Comparison of ENCODE assay signal across 1 cellular context in genomic region chr1:12472410-12472797, GRCh38.
TF ChIP-seq lines count a peak whose summit lies in the region.

No MANE protein-coding gene starts in this region.

TF ChIP-seq in K562, 482 proteins besides CTCF, POLR2A, EP300 and RAD21 (continued from another document and continues in another):
- TF ChIP-seq, protein P1, sequence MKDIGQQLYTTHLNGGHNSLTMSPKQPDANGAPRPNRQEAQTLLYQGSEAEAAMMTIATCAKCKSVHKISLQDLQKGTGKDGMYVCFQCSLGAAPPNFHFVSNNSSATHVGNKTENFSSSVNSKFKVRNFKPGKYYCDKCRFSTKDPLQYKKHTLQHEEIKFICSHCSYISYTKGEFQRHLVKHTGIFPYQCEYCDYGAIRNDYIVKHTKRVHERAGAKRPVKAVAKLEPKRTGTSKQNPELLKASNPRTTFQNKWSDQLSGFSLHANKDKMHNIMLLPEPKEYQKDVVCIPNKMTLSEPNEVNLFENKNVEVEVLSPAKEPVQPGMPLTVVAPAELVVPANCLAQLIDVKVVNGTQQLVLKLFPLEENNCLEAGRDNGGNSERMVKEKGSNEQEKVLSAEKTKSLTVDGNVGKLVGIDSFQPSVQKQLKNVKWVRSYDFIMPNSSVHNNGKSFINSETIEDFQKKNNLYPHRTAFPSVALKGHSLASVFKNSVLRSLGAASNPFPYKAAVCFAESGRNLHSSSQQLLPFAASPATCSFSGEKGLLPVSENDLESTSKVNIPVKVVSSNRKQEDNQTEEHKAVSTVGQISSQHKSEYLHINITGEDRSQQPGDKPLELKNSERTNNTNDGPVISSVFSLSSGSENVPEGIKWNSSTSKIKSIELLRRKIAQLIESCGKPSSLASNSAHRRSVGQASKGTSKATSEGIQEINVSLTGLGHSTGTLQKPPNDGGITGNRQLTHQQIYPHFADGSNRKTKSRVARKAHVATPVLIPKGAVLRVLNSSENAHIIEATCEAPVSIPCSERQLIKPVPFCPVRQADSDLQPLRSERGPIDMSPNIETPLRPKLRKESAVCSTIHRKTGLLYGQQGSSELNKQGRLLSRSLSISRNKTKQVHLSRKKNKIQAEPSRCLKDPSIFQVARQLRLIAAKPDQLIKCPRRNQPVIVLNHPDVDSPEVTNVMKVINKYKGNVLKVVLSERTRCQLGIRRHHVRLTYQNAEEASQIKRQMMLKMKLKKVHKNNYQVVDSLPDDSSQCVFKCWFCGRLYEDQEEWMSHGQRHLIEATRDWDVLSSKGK (CRISPR knock-in tag; IDR thresholded peaks at IDR 0.05): no peak
- TF ChIP-seq BMI1 (IDR thresholded peaks at IDR 0.05; ENCODE audit: low read length): no peak
- TF ChIP-seq FOXJ2 (tag; IDR thresholded peaks at IDR 0.05): no peak
- peak in 1 of 3 experiments; percentile 8 for TF ChIP-seq YY1 (IDR thresholded peaks at IDR 0.05; ENCODE audit: borderline replicate concordance in 1 of 3, control insufficient read depth in 1 of 3, extremely low read depth in 1 of 3, insufficient read depth in 3 of 3, insufficient read length in 1 of 3, insufficient replicate concordance in 2 of 3, low read depth in 1 of 3, low read length in 2 of 3)
- TF ChIP-seq POLR2H (tag; IDR thresholded peaks at IDR 0.05; ENCODE audit: low read depth): no peak
- TF ChIP-seq NFE2L1 (tag; IDR thresholded peaks at IDR 0.05; ENCODE audit: borderline replicate concordance, low read depth): no peak
- TF ChIP-seq GTF2B (IDR thresholded peaks at IDR 0.05; ENCODE audit: extremely low read depth, insufficient read length): no peak
- TF ChIP-seq U2AF1 (optimal IDR thresholded peaks at IDR 0.05; ENCODE audit: low read depth, low read length): no peak
- TF ChIP-seq GABPB2 (CRISPR knock-in tag; conservative IDR thresholded peaks at IDR 0.05): no peak
- no peak for TF ChIP-seq C11orf30 (IDR thresholded peaks at IDR 0.05; ENCODE audit: low read depth)
- TF ChIP-seq ZNF224 (CRISPR knock-in tag; IDR thresholded peaks at IDR 0.05): 0 out of 2 replicates have a peak, but pooled peaks have one; percentile 54
- TF ChIP-seq, protein P2, sequence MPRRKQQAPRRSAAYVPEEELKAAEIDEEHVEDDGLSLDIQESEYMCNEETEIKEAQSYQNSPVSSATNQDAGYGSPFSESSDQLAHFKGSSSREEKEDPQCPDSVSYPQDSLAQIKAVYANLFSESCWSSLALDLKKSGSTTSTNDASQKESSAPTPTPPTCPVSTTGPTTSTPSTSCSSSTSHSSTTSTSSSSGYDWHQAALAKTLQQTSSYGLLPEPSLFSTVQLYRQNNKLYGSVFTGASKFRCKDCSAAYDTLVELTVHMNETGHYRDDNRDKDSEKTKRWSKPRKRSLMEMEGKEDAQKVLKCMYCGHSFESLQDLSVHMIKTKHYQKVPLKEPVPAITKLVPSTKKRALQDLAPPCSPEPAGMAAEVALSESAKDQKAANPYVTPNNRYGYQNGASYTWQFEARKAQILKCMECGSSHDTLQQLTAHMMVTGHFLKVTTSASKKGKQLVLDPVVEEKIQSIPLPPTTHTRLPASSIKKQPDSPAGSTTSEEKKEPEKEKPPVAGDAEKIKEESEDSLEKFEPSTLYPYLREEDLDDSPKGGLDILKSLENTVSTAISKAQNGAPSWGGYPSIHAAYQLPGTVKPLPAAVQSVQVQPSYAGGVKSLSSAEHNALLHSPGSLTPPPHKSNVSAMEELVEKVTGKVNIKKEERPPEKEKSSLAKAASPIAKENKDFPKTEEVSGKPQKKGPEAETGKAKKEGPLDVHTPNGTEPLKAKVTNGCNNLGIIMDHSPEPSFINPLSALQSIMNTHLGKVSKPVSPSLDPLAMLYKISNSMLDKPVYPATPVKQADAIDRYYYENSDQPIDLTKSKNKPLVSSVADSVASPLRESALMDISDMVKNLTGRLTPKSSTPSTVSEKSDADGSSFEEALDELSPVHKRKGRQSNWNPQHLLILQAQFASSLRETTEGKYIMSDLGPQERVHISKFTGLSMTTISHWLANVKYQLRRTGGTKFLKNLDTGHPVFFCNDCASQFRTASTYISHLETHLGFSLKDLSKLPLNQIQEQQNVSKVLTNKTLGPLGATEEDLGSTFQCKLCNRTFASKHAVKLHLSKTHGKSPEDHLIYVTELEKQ (CRISPR knock-in tag; IDR thresholded peaks at IDR 0.05): 0 out of 2 replicates have a peak, but pooled peaks have one; percentile 21
- 0 out of 4 replicates have a peak, but pooled peaks of 1 of the 2 experiments have one; percentile 16 for TF ChIP-seq KDM1A (IDR thresholded peaks at IDR 0.05)
- no peak for TF ChIP-seq KLF13 (tag; IDR thresholded peaks at IDR 0.05; ENCODE audit: borderline replicate concordance, low read depth)
- no peak for TF ChIP-seq CTBP1 (IDR thresholded peaks at IDR 0.05; ENCODE audit: borderline replicate concordance)
- TF ChIP-seq, protein P3, sequence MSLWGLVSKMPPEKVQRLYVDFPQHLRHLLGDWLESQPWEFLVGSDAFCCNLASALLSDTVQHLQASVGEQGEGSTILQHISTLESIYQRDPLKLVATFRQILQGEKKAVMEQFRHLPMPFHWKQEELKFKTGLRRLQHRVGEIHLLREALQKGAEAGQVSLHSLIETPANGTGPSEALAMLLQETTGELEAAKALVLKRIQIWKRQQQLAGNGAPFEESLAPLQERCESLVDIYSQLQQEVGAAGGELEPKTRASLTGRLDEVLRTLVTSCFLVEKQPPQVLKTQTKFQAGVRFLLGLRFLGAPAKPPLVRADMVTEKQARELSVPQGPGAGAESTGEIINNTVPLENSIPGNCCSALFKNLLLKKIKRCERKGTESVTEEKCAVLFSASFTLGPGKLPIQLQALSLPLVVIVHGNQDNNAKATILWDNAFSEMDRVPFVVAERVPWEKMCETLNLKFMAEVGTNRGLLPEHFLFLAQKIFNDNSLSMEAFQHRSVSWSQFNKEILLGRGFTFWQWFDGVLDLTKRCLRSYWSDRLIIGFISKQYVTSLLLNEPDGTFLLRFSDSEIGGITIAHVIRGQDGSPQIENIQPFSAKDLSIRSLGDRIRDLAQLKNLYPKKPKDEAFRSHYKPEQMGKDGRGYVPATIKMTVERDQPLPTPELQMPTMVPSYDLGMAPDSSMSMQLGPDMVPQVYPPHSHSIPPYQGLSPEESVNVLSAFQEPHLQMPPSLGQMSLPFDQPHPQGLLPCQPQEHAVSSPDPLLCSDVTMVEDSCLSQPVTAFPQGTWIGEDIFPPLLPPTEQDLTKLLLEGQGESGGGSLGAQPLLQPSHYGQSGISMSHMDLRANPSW (CRISPR knock-in tag; IDR thresholded peaks at IDR 0.05): 0 out of 2 replicates have a peak, but pooled peaks have one; percentile 23
- TF ChIP-seq, protein P4, sequence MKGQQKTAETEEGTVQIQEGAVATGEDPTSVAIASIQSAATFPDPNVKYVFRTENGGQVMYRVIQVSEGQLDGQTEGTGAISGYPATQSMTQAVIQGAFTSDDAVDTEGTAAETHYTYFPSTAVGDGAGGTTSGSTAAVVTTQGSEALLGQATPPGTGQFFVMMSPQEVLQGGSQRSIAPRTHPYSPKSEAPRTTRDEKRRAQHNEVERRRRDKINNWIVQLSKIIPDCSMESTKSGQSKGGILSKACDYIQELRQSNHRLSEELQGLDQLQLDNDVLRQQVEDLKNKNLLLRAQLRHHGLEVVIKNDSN (CRISPR knock-in tag; IDR thresholded peaks at IDR 0.05): no peak
- no peak for TF ChIP-seq SIN3B (IDR thresholded peaks at IDR 0.05; ENCODE audit: low read depth)
- TF ChIP-seq STAT5A (IDR thresholded peaks at IDR 0.05; ENCODE audit: borderline replicate concordance, low read length): 0 out of 2 replicates have a peak, but pooled peaks have one; percentile 1
- no peak for TF ChIP-seq HCFC1 (IDR thresholded peaks at IDR 0.05; ENCODE audit: low read depth, low read length)
- TF ChIP-seq KAT8 (IDR thresholded peaks at IDR 0.05; ENCODE audit: low read depth): no peak
- TF ChIP-seq, protein P5, sequence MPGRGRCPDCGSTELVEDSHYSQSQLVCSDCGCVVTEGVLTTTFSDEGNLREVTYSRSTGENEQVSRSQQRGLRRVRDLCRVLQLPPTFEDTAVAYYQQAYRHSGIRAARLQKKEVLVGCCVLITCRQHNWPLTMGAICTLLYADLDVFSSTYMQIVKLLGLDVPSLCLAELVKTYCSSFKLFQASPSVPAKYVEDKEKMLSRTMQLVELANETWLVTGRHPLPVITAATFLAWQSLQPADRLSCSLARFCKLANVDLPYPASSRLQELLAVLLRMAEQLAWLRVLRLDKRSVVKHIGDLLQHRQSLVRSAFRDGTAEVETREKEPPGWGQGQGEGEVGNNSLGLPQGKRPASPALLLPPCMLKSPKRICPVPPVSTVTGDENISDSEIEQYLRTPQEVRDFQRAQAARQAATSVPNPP (IDR thresholded peaks at IDR 0.05; ENCODE audit: borderline replicate concordance, insufficient read depth, insufficient read length): no peak
- TF ChIP-seq, protein P6, sequence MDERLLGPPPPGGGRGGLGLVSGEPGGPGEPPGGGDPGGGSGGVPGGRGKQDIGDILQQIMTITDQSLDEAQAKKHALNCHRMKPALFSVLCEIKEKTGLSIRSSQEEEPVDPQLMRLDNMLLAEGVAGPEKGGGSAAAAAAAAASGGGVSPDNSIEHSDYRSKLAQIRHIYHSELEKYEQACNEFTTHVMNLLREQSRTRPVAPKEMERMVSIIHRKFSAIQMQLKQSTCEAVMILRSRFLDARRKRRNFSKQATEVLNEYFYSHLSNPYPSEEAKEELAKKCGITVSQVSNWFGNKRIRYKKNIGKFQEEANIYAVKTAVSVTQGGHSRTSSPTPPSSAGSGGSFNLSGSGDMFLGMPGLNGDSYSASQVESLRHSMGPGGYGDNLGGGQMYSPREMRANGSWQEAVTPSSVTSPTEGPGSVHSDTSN (CRISPR knock-in tag; IDR thresholded peaks at IDR 0.05; ENCODE audit: low read depth): no peak
- TF ChIP-seq, protein P6 (tag; conservative IDR thresholded peaks at IDR 0.05; ENCODE audit: low read depth): no peak
- TF ChIP-seq GATA2 (CRISPR knock-in tag; IDR thresholded peaks at IDR 0.05): no peak
- TF ChIP-seq ZNF707 (CRISPR knock-in tag; conservative IDR thresholded peaks at IDR 0.05): no peak
- TF ChIP-seq, protein P7, sequence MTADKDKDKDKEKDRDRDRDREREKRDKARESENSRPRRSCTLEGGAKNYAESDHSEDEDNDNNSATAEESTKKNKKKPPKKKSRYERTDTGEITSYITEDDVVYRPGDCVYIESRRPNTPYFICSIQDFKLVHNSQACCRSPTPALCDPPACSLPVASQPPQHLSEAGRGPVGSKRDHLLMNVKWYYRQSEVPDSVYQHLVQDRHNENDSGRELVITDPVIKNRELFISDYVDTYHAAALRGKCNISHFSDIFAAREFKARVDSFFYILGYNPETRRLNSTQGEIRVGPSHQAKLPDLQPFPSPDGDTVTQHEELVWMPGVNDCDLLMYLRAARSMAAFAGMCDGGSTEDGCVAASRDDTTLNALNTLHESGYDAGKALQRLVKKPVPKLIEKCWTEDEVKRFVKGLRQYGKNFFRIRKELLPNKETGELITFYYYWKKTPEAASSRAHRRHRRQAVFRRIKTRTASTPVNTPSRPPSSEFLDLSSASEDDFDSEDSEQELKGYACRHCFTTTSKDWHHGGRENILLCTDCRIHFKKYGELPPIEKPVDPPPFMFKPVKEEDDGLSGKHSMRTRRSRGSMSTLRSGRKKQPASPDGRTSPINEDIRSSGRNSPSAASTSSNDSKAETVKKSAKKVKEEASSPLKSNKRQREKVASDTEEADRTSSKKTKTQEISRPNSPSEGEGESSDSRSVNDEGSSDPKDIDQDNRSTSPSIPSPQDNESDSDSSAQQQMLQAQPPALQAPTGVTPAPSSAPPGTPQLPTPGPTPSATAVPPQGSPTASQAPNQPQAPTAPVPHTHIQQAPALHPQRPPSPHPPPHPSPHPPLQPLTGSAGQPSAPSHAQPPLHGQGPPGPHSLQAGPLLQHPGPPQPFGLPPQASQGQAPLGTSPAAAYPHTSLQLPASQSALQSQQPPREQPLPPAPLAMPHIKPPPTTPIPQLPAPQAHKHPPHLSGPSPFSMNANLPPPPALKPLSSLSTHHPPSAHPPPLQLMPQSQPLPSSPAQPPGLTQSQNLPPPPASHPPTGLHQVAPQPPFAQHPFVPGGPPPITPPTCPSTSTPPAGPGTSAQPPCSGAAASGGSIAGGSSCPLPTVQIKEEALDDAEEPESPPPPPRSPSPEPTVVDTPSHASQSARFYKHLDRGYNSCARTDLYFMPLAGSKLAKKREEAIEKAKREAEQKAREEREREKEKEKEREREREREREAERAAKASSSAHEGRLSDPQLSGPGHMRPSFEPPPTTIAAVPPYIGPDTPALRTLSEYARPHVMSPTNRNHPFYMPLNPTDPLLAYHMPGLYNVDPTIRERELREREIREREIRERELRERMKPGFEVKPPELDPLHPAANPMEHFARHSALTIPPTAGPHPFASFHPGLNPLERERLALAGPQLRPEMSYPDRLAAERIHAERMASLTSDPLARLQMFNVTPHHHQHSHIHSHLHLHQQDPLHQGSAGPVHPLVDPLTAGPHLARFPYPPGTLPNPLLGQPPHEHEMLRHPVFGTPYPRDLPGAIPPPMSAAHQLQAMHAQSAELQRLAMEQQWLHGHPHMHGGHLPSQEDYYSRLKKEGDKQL (CRISPR knock-in tag; IDR thresholded peaks at IDR 0.05; ENCODE audit: borderline replicate concordance): 0 out of 2 replicates have a peak, but pooled peaks have one; percentile 43
- TF ChIP-seq RCOR1 (IDR thresholded peaks at IDR 0.05; ENCODE audit: borderline replicate concordance in 1 of 2, low read depth in 2 of 2, low read length in 2 of 2): no peak
- TF ChIP-seq PTTG1 (tag; IDR thresholded peaks at IDR 0.05; ENCODE audit: low read depth): 0 out of 2 replicates have a peak, but pooled peaks have one; percentile 11
- TF ChIP-seq NFIC (IDR thresholded peaks at IDR 0.05): peak; percentile 66
